Comparison of ENCODE assay signal across 32 cellular contexts in genomic region chr11:34941688-34942087, GRCh38.
"Had no signal": no experiment of that assay in that cellular context is flagged by ENCODE, and none has a peak within 500 bp of the region (broad histone marks: within the 10 kb centered on the region; RNA-seq: fewer than 3 reads in every experiment).

No MANE protein-coding gene starts in this region.

- DNase-seq: activated B cell treated with CpG ODN at 0.5 μM for 24 hours; activated CD4-positive, alpha-beta memory T cell treated with anti-CD3 and anti-CD28 coated beads for 36 hours; activated CD4-positive, alpha-beta T cell treated with anti-CD3 and anti-CD28 coated beads for 4 hours; activated CD4-positive, alpha-beta T cell treated with anti-CD3 and anti-CD28 coated beads, Interleukin-2, amount 50 U/mL, for 1 hour; activated CD4-positive, CD25-positive, alpha-beta regulatory T cell treated with anti-CD3 and anti-CD28 coated beads, Interleukin-2, amount 50 U/mL, for 72 hours; activated CD8-positive, alpha-beta memory T cell treated with anti-CD3 and anti-CD28 coated beads, Interleukin-2, amount 50 U/mL, for 4 hours; activated gamma-delta T cell treated with Interleukin-2 at 50 U/mL for 16 hours; activated naive CD4-positive, alpha-beta T cell treated with anti-CD3 and anti-CD28 coated beads, Interleukin-2, amount 10 ng/mL, durations not matched to agents 7 days and 5 days; activated naive CD8-positive, alpha-beta T cell treated with anti-CD3 and anti-CD28 coated beads, Interleukin-2, amount 50 U/mL, for 24 hours; activated T-cell treated with anti-CD3 and anti-CD28 coated beads for 4 hours; activated T-cell treated with anti-CD3 and anti-CD28 coated beads, Interleukin-2, amount 50 U/mL, for 4 hours; anterior cingulate cortex; MM.1S; MV-4-11; NCI-H1092; NCI-H1436 treated with DMSO at 0.1 percent for 48 hours; NCI-H1694 treated with DMSO at 0.1 percent for 48 hours; NCI-H2029; NCI-H345; NCI-H524 treated with DMSO at 0.1 percent for 48 hours; Peyer's patch; RPMI8226; SW 1271; T-helper 1 cell; T-helper 2 cell; T-helper 9 cell had no signal

- ATAC-seq: activated naive CD8-positive, alpha-beta T cell treated with anti-CD3 and anti-CD28 coated beads, Interleukin-2, amount 50 U/mL, for 24 hours; activated T-cell treated with anti-CD3 and anti-CD28 coated beads, Interleukin-2, amount 50 U/mL, for 4 hours had no signal

- H3K9ac ChIP-seq: KMS-11 had no signal

- H3K27me3 Mint-ChIP-seq: activated B cell treated with CpG ODN at 0.5 μM for 24 hours; activated CD4-positive, alpha-beta memory T cell treated with anti-CD3 and anti-CD28 coated beads for 36 hours; activated naive CD4-positive, alpha-beta T cell treated with anti-CD3 and anti-CD28 coated beads, Interleukin-2, amount 10 ng/mL, durations not matched to agents 7 days and 5 days; activated naive CD8-positive, alpha-beta T cell; activated naive CD8-positive, alpha-beta T cell treated with anti-CD3 and anti-CD28 coated beads, Interleukin-2, amount 50 U/mL, for 24 hours; brain had no signal

- H3K4me3 Mint-ChIP-seq: activated B cell treated with CpG ODN at 0.5 μM for 24 hours; activated CD4-positive, alpha-beta memory T cell treated with anti-CD3 and anti-CD28 coated beads for 36 hours; activated naive CD4-positive, alpha-beta T cell treated with anti-CD3 and anti-CD28 coated beads, Interleukin-2, amount 10 ng/mL, durations not matched to agents 7 days and 5 days; activated naive CD8-positive, alpha-beta T cell; activated naive CD8-positive, alpha-beta T cell treated with anti-CD3 and anti-CD28 coated beads, Interleukin-2, amount 50 U/mL, for 24 hours; activated T-cell treated with anti-CD3 and anti-CD28 coated beads, Interleukin-2, amount 50 U/mL, for 4 hours; activated T-helper 1 cell treated with anti-CD3 and anti-CD28 coated beads, Interleukin-12 subunit alpha, Interleukin-12 subunit beta, Interleukin-2, Interleukin-4 antibody, amounts not matched to agents 30 ng/mL and 10 ng/mL and 1 ng/mL, durations not matched to agents 14 hours and 24 hours and 36 hours; brain had no signal

- H3K4me3 ChIP-seq: Peyer's patch had no signal

- H3K27ac Mint-ChIP-seq: activated B cell treated with CpG ODN at 0.5 μM for 24 hours; activated CD4-positive, alpha-beta memory T cell treated with anti-CD3 and anti-CD28 coated beads for 36 hours; activated naive CD4-positive, alpha-beta T cell treated with anti-CD3 and anti-CD28 coated beads, Interleukin-2, amount 10 ng/mL, durations not matched to agents 7 days and 5 days; activated naive CD8-positive, alpha-beta T cell; activated naive CD8-positive, alpha-beta T cell treated with anti-CD3 and anti-CD28 coated beads, Interleukin-2, amount 50 U/mL, for 24 hours; activated T-helper 1 cell treated with anti-CD3 and anti-CD28 coated beads, Interleukin-12 subunit alpha, Interleukin-12 subunit beta, Interleukin-2, Interleukin-4 antibody, amounts not matched to agents 30 ng/mL and 10 ng/mL and 1 ng/mL, durations not matched to agents 14 hours and 24 hours and 36 hours had no signal

- H3K4me2 ChIP-seq: KMS-11 had no signal

- H3K4me1 ChIP-seq: Peyer's patch had no signal

- H3K27ac ChIP-seq: KMS-11, Peyer's patch, VCaP had no signal

- FAIRE-seq: bronchial epithelial cell had no signal

- H3K36me3 ChIP-seq: Peyer's patch had no signal

- H3K9me3 Mint-ChIP-seq: activated T-helper 1 cell treated with anti-CD3 and anti-CD28 coated beads, Interleukin-12 subunit alpha, Interleukin-12 subunit beta, Interleukin-2, Interleukin-4 antibody, amounts not matched to agents 30 ng/mL and 10 ng/mL and 1 ng/mL, durations not matched to agents 14 hours and 24 hours and 36 hours had no signal

- H3K27me3 ChIP-seq: Peyer's patch had no signal
